Comparison of ENCODE assay signal across 8 cellular contexts in the genomic region with DNA sequence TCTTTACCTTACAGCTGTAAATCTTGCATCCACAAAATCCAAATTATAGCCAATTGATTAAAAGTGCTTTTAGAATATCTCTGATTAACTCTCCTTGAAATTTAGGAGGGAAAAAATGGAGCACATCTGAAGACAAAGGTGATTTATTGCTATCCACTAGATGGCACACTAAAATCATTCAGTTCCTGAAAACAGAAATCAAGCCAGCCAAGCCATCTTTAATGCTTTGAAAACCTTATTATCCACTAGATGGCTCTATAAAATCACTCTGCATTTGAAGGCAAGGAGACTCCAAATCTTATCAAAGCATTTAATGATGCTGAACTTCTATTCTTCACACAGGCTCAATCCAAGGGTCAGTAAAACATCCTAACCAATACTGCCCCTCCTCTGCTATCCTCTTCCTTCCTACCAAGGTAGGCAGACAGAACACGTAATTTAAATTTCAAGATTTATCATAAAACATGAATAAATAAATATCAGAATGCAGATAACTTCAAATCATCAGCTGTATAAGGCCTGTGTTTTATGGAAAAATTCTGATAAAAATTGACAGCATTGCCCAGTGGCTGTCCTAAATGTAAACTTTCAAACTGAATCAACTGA. TPM values are rescaled to one million over a fixed set of nuclear protein-coding genes. Genes with fewer than 3 reads are reported as not detected.
DNase-seq lines count a peak whose midpoint lies in the region; ATAC-seq, FAIRE-seq and TF ChIP-seq lines count a peak whose summit lies in the region.

No MANE protein-coding gene starts in this region.

- DNase-seq in ACHN (peak; percentile 83), NAMALWA (ENCODE audit: low spot score) (peak; percentile 91), RPMI8226 (peak; percentile 87), H1 (ENCODE audit: low read depth in 1 of 2, low spot score in 2 of 2) (no peak), mesenchymal stem cell (peak; percentile 82)
- DNase-seq in effector CD4-positive, alpha-beta T cell: no peak

- peaks cover 0 to 5% (median 4%) of the 10 kb centered on the region in 4 experiments; a peak in 2 of 8 replicates for H3K36me3 ChIP-seq in H1 (ENCODE audit: control insufficient read depth in 2 of 4, insufficient read depth in 4 of 4, low read length in 3 of 4)
- H3K36me3 ChIP-seq in mesenchymal stem cell (ENCODE audit: control insufficient read depth in 1 of 2, insufficient read depth in 2 of 2, low read depth in 1 of 2, low read length in 2 of 2): peaks cover 0 to 14% of the 10 kb centered on the region in 2 experiments

- H3K79me1 ChIP-seq in H1 (ENCODE audit: low read depth, low read length): 0 out of 2 replicates have a peak, but pooled peaks cover 4% of the 10 kb centered on the region
- H3K79me1 ChIP-seq in mesenchymal stem cell (replicated peaks; ENCODE audit: low read length, poor library complexity, severe bottlenecking): peaks cover 18% of the 10 kb centered on the region

- H3K4me2 ChIP-seq in H1 (ENCODE audit: insufficient read depth in 1 of 2, low read depth in 2 of 2, low read length in 2 of 2) (no peak overlapping the region), mesenchymal stem cell (ENCODE audit: low read length, poor library complexity, severe bottlenecking) (no peak overlapping the region)

- peaks cover 0 to 7% of the 10 kb centered on the region in 2 experiments; a peak in 2 of 4 replicates for H3K79me2 ChIP-seq in H1 (ENCODE audit: control insufficient read depth in 1 of 2, insufficient read depth in 2 of 2, low read length in 2 of 2)

- H3K23ac ChIP-seq in H1 (ENCODE audit: insufficient read length): no peak overlapping the region
- H3K23ac ChIP-seq in mesenchymal stem cell (ENCODE audit: low read length in 2 of 2): no peak overlapping the region

- H3K27me3 ChIP-seq in H1 (replicated peaks in 1 of 4; ENCODE audit: control insufficient read depth in 3 of 4, extremely low read depth in 1 of 4, insufficient read depth in 3 of 4, low read length in 3 of 4) (no peaks in the 10 kb centered on the region), mesenchymal stem cell (ENCODE audit: control insufficient read depth in 1 of 2, insufficient read depth in 1 of 2, low read length in 2 of 2) (no peaks in the 10 kb centered on the region)

- peak in 2 of 3 experiments; percentile 68 to 79; a peak in 2 of 4 replicates for TF ChIP-seq CTCF in H1 (IDR thresholded peaks at IDR 0.05; ENCODE audit: control extremely low read depth in 1 of 3, insufficient read depth in 1 of 3, low read depth in 1 of 3, low read length in 3 of 3)

- TF ChIP-seq EP300 in H1 (IDR thresholded peaks at IDR 0.05; ENCODE audit: borderline replicate concordance in 1 of 2, low read depth in 2 of 2, low read length in 2 of 2): no peak

- 0 out of 2 replicates have a peak, but pooled peaks cover 1% of the 10 kb centered on the region for H3K23me2 ChIP-seq in H1 (ENCODE audit: low read depth, low read length)

- H4K91ac ChIP-seq in H1 (replicated peaks; ENCODE audit: insufficient read length, low read length) (no peak overlapping the region), mesenchymal stem cell (ENCODE audit: low read length) (no peak overlapping the region)

- H3K4me3 ChIP-seq in H1 (ENCODE audit: extremely low read depth in 1 of 4, insufficient read depth in 2 of 4, low read depth in 3 of 4, low read length in 4 of 4) (no peak overlapping the region), mesenchymal stem cell (ENCODE audit: insufficient read depth in 1 of 2, low read depth in 1 of 2, low read length in 2 of 2) (no peak overlapping the region)

- FAIRE-seq in H1 (lab: Jason Lieb, UNC): peak; percentile 90

- H3K4ac ChIP-seq in H1 (replicated peaks; ENCODE audit: insufficient read length, low read depth, low read length) (no peak overlapping the region), mesenchymal stem cell (ENCODE audit: low read depth in 1 of 2, low read length in 2 of 2) (no peak overlapping the region)

- no peak overlapping the region for H3K56ac ChIP-seq in H1 (replicated peaks; ENCODE audit: insufficient read length, low read depth, low read length)

- H4K5ac ChIP-seq in H1 (ENCODE audit: insufficient read length, low read depth, low read length): no peak overlapping the region

- no peak overlapping the region for H2AFZ ChIP-seq in H1 (ENCODE audit: low read length)
- no peak overlapping the region for H2AFZ ChIP-seq in mesenchymal stem cell (ENCODE audit: low read depth, low read length)

- TF ChIP-seq POLR2A in H1 (IDR thresholded peaks at IDR 0.05; ENCODE audit: control extremely low read depth in 1 of 2, low read depth in 2 of 2, low read length in 2 of 2): no peak

- ATAC-seq in GM18498 (IDR thresholded peaks at IDR 0.05; ENCODE audit: unreplicated experiment) (peak; percentile 71), HG02678 (IDR thresholded peaks at IDR 0.05; ENCODE audit: unreplicated experiment) (peak; percentile 68)

- H4K20me1 ChIP-seq in H1 (replicated peaks in 1 of 2; ENCODE audit: control insufficient read depth in 1 of 2, insufficient read depth in 2 of 2, low read length in 2 of 2): no peaks in the 10 kb centered on the region

- CTCF ChIA-PET in H1 (lab: Charles Lee; ENCODE audit: partially characterized antibody): interaction anchor here (0.6 to 5.7 kb wide), 22 partner anchors 9 to 573 kb away, joined by 3 to 79 read pairs (median 4); no protein-coding TSS in a partner anchor

- no peak overlapping the region for H3K18ac ChIP-seq in H1 (ENCODE audit: extremely low read depth, low read length)
- no peak overlapping the region for H3K18ac ChIP-seq in mesenchymal stem cell (ENCODE audit: low read depth in 1 of 2, low read length in 2 of 2)

- H2AK5ac ChIP-seq in H1 (ENCODE audit: low read depth, low read length) (no peak overlapping the region), mesenchymal stem cell (ENCODE audit: low read length, severe bottlenecking) (no peak overlapping the region)

- H2BK5ac ChIP-seq in H1 (ENCODE audit: low read depth, low read length): no peak overlapping the region
- H2BK5ac ChIP-seq in mesenchymal stem cell (ENCODE audit: low read depth, low read length, poor library complexity, severe bottlenecking): no peak overlapping the region

- TF ChIP-seq RAD21 in H1 (IDR thresholded peaks at IDR 0.05 in 1 of 2, conservative IDR thresholded peaks at IDR 0.05 in 1 of 2; ENCODE audit: low read depth in 2 of 2, low read length in 2 of 2): peak; percentile 85 to 86

- H4K8ac ChIP-seq in H1 (ENCODE audit: extremely low read depth, insufficient read depth, low read length) (no peak overlapping the region), mesenchymal stem cell (ENCODE audit: low read length) (no peak overlapping the region)

- H3K9ac ChIP-seq in H1 (replicated peaks in 1 of 4; ENCODE audit: extremely low read depth in 1 of 4, low read depth in 3 of 4, low read length in 3 of 4) (no peak overlapping the region), mesenchymal stem cell (ENCODE audit: low read length) (no peak overlapping the region)

- H3K4me1 ChIP-seq in H1 (replicated peaks in 1 of 4; ENCODE audit: control insufficient read depth in 3 of 4, insufficient read depth in 4 of 4, low read length in 3 of 4) (peaks cover 0 to 3% (median under 1%) of the 10 kb centered on the region in 4 experiments; a peak in 2 of 7 replicates), mesenchymal stem cell (ENCODE audit: control insufficient read depth, insufficient read depth, low read depth, low read length) (no peaks in the 10 kb centered on the region)

- H2BK15ac ChIP-seq in H1 (ENCODE audit: low read length): no peak overlapping the region
- no peak overlapping the region for H2BK15ac ChIP-seq in mesenchymal stem cell (ENCODE audit: low read depth, poor library complexity, severe bottlenecking)

- in situ Hi-C loops in ACHN (cut with HindIII; ENCODE audit: low pct_ligation_motif_present, low pct_unique_long_range_greater_than_20kb, low sequenced_read_pairs): no loop called here

- 71% methylated on average over 1 of the region's 1 CpG; no CpG with 5 or more reads in 1 of the 2 experiments for WGBS in H1 (ENCODE audit: extremely low coverage in 1 of 2, insufficient coverage in 1 of 2, insufficient read length in 1 of 2, insufficient replicate concordance in 2 of 2, low coverage in 1 of 2, low lambda C conversion rate in 2 of 2, missing lambda C conversion rate in 1 of 2), 2 experiments
- WGBS in mesenchymal stem cell: no CpG with 5 or more reads among the region's 1 CpG

- H2BK120ac ChIP-seq in H1 (replicated peaks; ENCODE audit: low read depth, low read length) (no peak overlapping the region), mesenchymal stem cell (ENCODE audit: low read depth, low read length) (no peak overlapping the region)

- H3K14ac ChIP-seq in H1 (ENCODE audit: insufficient read length): no peak overlapping the region
- no peak overlapping the region for H3K14ac ChIP-seq in mesenchymal stem cell (ENCODE audit: low read length in 2 of 2)

- H3K9me3 ChIP-seq in H1 (ENCODE audit: insufficient read depth in 2 of 2, low read depth in 1 of 2, low read length in 1 of 2) (no peaks in the 10 kb centered on the region), mesenchymal stem cell (ENCODE audit: control insufficient read depth, low read length) (no peaks in the 10 kb centered on the region)

- H3K27ac ChIP-seq in H1 (ENCODE audit: low read depth, low read length) (no peak overlapping the region), mesenchymal stem cell (ENCODE audit: low read length, poor library complexity, severe bottlenecking) (no peak overlapping the region)

- POLR2A ChIA-PET in H1 (lab: Charles Lee; ENCODE audit: partially characterized antibody): no interaction called here

- no peak overlapping the region for H2BK12ac ChIP-seq in H1 (ENCODE audit: low read depth, low read length)
- no peak overlapping the region for H2BK12ac ChIP-seq in mesenchymal stem cell (ENCODE audit: low read length in 2 of 2)

- H2BK20ac ChIP-seq in H1 (ENCODE audit: low read length): no peak overlapping the region

TF ChIP-seq in H1, 55 proteins besides CTCF, POLR2A, EP300 and RAD21 (continues in another document):
- TF ChIP-seq TBP (IDR thresholded peaks at IDR 0.05; ENCODE audit: low read depth, low read length) (no peak), KDM5A (IDR thresholded peaks at IDR 0.05; ENCODE audit: low read length) (no peak), TAF7 (optimal IDR thresholded peaks at IDR 0.05; ENCODE audit: borderline replicate concordance, low read depth, low read length) (no peak), SAP30 (IDR thresholded peaks at IDR 0.05; ENCODE audit: insufficient read depth, insufficient replicate concordance, low read length) (no peak), TAF1 (IDR thresholded peaks at IDR 0.05; ENCODE audit: low read depth, low read length) (no peak)

RNA-seq across cellular contexts. Expression of a gene that starts 48.4 kb away (rescaled TPM):
- 29.5 and 29.7 TPM in 2 replicates for total RNA-seq in H1 (2021; fragmentation: NEBNext Ultra II Directional; extraction: Animal tissue kit (Norgen Biotek cat#: 25700))
- polyA plus RNA-seq in H1 (2011; rRNA removed): 5.0 and 5.6 TPM in 2 replicates
- 12.9 TPM for polyA plus RNA-seq in H1 (2011; cell fraction: cytosol; rRNA removed)
- 18.2 TPM for polyA plus RNA-seq in H1 (2011; cell fraction: nucleus; rRNA removed)
- polyA plus RNA-seq in H1 (2012, experiment 1 of 2): 19.9 to 27.9 TPM (median 23.0 TPM) in 4 replicates
- polyA plus RNA-seq in H1 (2012, experiment 2 of 2): 1.3 TPM
- 37.5 TPM for polyA plus RNA-seq in H1 (2013, experiment 1 of 2)
- 42.2 TPM for polyA plus RNA-seq in H1 (2013, experiment 2 of 2)
- polyA minus RNA-seq in H1 (2011; rRNA and poly(A)+ RNA removed): 11.9 and 15.9 TPM in 2 replicates
- polyA minus RNA-seq in H1 (2011; cell fraction: cytosol; rRNA and poly(A)+ RNA removed): 14.0 TPM
- 32.4 TPM for polyA minus RNA-seq in H1 (2011; cell fraction: nucleus; rRNA and poly(A)+ RNA removed)
- 62.8 TPM for polyA plus RNA-seq in mesenchymal stem cell (2013, experiment 1 of 2)
- polyA plus RNA-seq in mesenchymal stem cell (2013, experiment 2 of 2): 61.7 TPM

Comparison
In these comparisons a context has a peak if more than half of its experiments do, and no peak if none do; other contexts are left out.
1. DNase-seq: peak in ACHN (single experiment), NAMALWA (single experiment), RPMI8226 (single experiment) and mesenchymal stem cell (single experiment); none in H1 (0 of 2) and effector CD4-positive, alpha-beta T cell (single experiment).